In the genomic region with DNA sequence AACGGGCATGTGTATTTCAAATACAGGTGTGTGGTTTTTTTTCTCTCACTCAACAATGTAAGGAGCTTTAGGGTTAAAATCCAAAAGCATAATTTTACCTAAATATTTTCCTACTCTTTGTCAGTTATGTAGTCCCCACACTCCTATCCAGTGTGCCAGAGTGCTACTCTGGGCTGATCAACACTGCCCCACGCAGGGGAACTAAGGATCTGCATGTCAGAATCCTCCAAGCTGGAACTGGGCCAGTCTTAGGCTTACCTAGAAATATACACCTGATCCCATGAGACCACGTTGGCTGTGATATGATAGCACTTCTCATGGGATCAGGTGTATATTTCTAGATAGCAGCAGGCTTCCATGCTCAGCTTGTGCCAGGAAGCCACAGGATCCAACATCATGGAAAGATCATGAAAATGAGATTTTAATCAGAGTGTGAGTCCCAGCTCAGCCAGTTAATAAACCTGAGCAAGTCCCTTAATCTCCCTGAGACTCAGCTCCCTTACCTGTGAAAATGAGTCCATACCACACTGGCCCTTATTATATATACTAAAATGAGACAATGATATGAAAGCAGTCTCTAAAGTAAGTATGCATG, we compare ENCODE assay signal across 8 cellular contexts. TPM values are rescaled to one million over a fixed set of nuclear protein-coding genes. Genes with fewer than 3 reads are reported as not detected.
A peak's percentile ranks its signal among the peaks of the same experiment; 100 is the strongest.
DNase-seq lines count a peak whose midpoint lies in the region; ATAC-seq and TF ChIP-seq lines count a peak whose summit lies in the region.

No MANE protein-coding gene starts in this region.

- H3K27me3 Mint-ChIP-seq in naive thymus-derived CD8-positive, alpha-beta T cell = no peaks in the 10 kb centered on the region

- no peaks in the 10 kb centered on the region for H3K36me3 ChIP-seq in brain microvascular endothelial cell (replicated peaks)

- peaks cover 5 to 42% (median 30%) of the 10 kb centered on the region in 4 donors for H3K4me1 Mint-ChIP-seq in naive thymus-derived CD8-positive, alpha-beta T cell

- peak; percentile 74 for TF ChIP-seq CTCF in brain microvascular endothelial cell (IDR thresholded peaks at IDR 0.05; ENCODE audit: low read depth, low read length, missing control alignments)

- DNase-seq in GM03348 (ENCODE audit: low spot score) (peak; percentile 6), HT1080 (ENCODE audit: low read depth) (peak; percentile 32), RPMI8226 (peak; percentile 61), brain microvascular endothelial cell (no peak), SHP77 treated with DMSO at 0.1 percent for 48 hours (lab: John Stamatoyannopoulos, UW) (no peak), caudate nucleus (lab: John Stamatoyannopoulos, UW) (no peak)
- peak in 8 of 10 donors; percentile 17 to 64 (median 28) for DNase-seq in naive thymus-derived CD8-positive, alpha-beta T cell

- H3K4me3 Mint-ChIP-seq in naive thymus-derived CD8-positive, alpha-beta T cell = no peak overlapping the region

- no peak overlapping the region for H3K4me3 ChIP-seq in brain microvascular endothelial cell (ENCODE audit: low read depth, low read length)

- H3K27ac ChIP-seq in brain microvascular endothelial cell = no peak overlapping the region
- H3K27ac ChIP-seq in caudate nucleus (ENCODE audit: low read depth, low read length) = no peak overlapping the region

- peak; percentile 61 for ATAC-seq in GM21447 (IDR thresholded peaks at IDR 0.05; ENCODE audit: unreplicated experiment)
- ATAC-seq in naive thymus-derived CD8-positive, alpha-beta T cell = peak; percentile 74 to 77

- H3K27ac Mint-ChIP-seq in naive thymus-derived CD8-positive, alpha-beta T cell = no peak overlapping the region

- H3K27me3 ChIP-seq in brain microvascular endothelial cell (replicated peaks) = no peaks in the 10 kb centered on the region

- POLR2A ChIA-PET in naive thymus-derived CD8-positive, alpha-beta T cell (lab: Charles Lee) = interaction anchor here (1.4 kb wide), 2 partner anchors 11 to 24 kb away, joined by 4 to 7 read pairs; no protein-coding TSS in a partner anchor

- H3K36me3 Mint-ChIP-seq in naive thymus-derived CD8-positive, alpha-beta T cell = peaks cover 0 to 2% (median 1%) of the 10 kb centered on the region in 3 donors

- in situ Hi-C loops in brain microvascular endothelial cell (cut with HindIII; ENCODE audit: low pct_ligation_motif_present, low sequenced_read_pairs) = no loop called here

- H3K9me3 Mint-ChIP-seq in naive thymus-derived CD8-positive, alpha-beta T cell = peaks cover 0 to 5% (median under 1%) of the 10 kb centered on the region in 9 donors

RNA-seq across cellular contexts. Expression of a gene that starts 29.7 kb away (rescaled TPM):
- total RNA-seq in HT1080 (2014; rRNA removed; shearing (Covaris generic)) = not detected in 2 replicates
- polyA plus RNA-seq in HT1080 (2015; cell fraction: cytosol; rRNA removed) = 0.01 TPM in 1 of 2 replicates, not detected in the other
- polyA plus RNA-seq in HT1080 (2015; cell fraction: nucleus; rRNA removed) = not detected in 2 replicates
- 10 to 100 TPM; 26.8 to 27.0 TPM for total RNA-seq in naive thymus-derived CD8-positive, alpha-beta T cell
- polyA plus RNA-seq in naive thymus-derived CD8-positive, alpha-beta T cell = 10 to 100 TPM in 1 of 3 donors, 1 to 10 TPM in 2; 4.2 to 12.0 (median 9.8) TPM

Comparison
In these comparisons a context has a peak if more than half of its experiments do, and no peak if none do; other contexts are left out.
1. DNase-seq: peak in GM03348 (single experiment), HT1080 (single experiment), RPMI8226 (single experiment) and naive thymus-derived CD8-positive, alpha-beta T cell (8 of 10); none in brain microvascular endothelial cell (single experiment), SHP77 treated with DMSO at 0.1 percent for 48 hours (single experiment) and caudate nucleus (0 of 61).
2. RNA of a gene that starts 29.7 kb away (total RNA-seq): 26.8 to 27.0 TPM in naive thymus-derived CD8-positive, alpha-beta T cell; not detected in HT1080; every median in the first group is over 10 times any median in the second.